8 cellular contexts compared by ENCODE assay signal in genomic region chr15:27774638-27775037, GRCh38.
"Had no signal": no experiment of that assay in that cellular context is flagged by ENCODE, and none has a peak within 500 bp of the region (broad histone marks: within the 10 kb centered on the region; RNA-seq: fewer than 3 reads in every experiment).

No MANE protein-coding gene starts in this region.

- DNase-seq: GOT3, HFFc6, KBM-7 had no signal

- H3K27ac ChIP-seq: HL-60 had no signal

- H3K9me3 ChIP-seq: HAP-1 had no signal

- H3K4me3 Mint-ChIP-seq: HFFc6, IgD-negative memory B cell had no signal

- H3K36me3 Mint-ChIP-seq: IgD-negative memory B cell had no signal

- H3K36me3 ChIP-seq: HAP-1 had no signal

- H3K4me1 ChIP-seq: HAP-1 had no signal

- ATAC-seq: HCT116, HepG2 had no signal

- H3K4me3 ChIP-seq: HAP-1 had no signal

- H3K27ac Mint-ChIP-seq: HFFc6, IgD-negative memory B cell had no signal

- H3K4me1 Mint-ChIP-seq: IgD-negative memory B cell had no signal

- H3K27me3 Mint-ChIP-seq: IgD-negative memory B cell had no signal
